ENCODE assay signal across 4 cellular contexts in the genomic region with DNA sequence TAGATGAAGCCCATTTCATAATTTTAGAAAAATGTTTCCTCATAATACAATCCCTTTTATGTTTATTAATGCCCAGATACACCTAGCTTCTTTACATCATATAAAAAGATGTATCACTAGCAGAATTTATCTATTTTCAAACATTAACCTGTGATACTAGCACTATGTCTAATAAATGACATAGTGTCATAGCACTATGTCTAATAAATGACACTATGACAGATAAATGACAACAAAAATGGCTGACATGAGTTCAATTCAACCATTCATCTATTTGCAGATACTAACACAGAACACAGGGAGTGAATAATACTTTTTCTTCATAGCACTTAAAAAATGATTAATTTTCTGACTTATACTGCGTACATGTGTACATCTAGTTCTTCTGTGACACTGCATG. TPM values are rescaled to one million over a fixed set of nuclear protein-coding genes. Genes with fewer than 3 reads are reported as not detected.
"Had no signal": no experiment of that assay in that cellular context is flagged by ENCODE, and none has a peak within 500 bp of the region (broad histone marks: within the 10 kb centered on the region; RNA-seq: fewer than 3 reads in every experiment).

No MANE protein-coding gene starts in this region.

- ATAC-seq: GM12878 had no signal

- DNase-seq: GDM1, GF-D8 had no signal

- H3K4me3 ChIP-seq: GM12878 had no signal

RNA-seq across cellular contexts. Expression of a gene that starts 19.4 kb away (rescaled TPM):
- total RNA-seq: GM12878 had no signal
- polyA plus RNA-seq: GM12878 had no signal

RNA-seq across cellular contexts. Expression of a gene that starts 43.6 kb away (rescaled TPM):
- total RNA-seq: G401, GM12878 had no signal
- polyA plus RNA-seq: GM12878 had no signal
